In genomic region chr9:137286980-137287383, GRCh38 we compare ENCODE assay signal across 6 cellular contexts. TPM values are rescaled to one million over a fixed set of nuclear protein-coding genes. Genes with fewer than 3 reads are reported as not detected.
A peak's percentile ranks its signal among the peaks of the same experiment; 100 is the strongest.
DNase-seq lines count a peak whose midpoint lies in the region; ATAC-seq, FAIRE-seq and TF ChIP-seq lines count a peak whose summit lies in the region.

No MANE protein-coding gene starts in this region.

- H3K9me3 ChIP-seq in tibial artery = no peaks in the 10 kb centered on the region

- no peak for DNase-seq in GM12891 (ENCODE audit: insufficient read length, low spot score)
- DNase-seq in NCI-H69 (lab: John Stamatoyannopoulos, UW) = peak; percentile 86
- DNase-seq in erythroblast (lab: John Stamatoyannopoulos, UW) = peak; percentile 53 to 67
- DNase-seq in tibial artery = no peak
- no peak for DNase-seq in activated CD4-positive, CD25-positive, alpha-beta regulatory T cell (lab: John Stamatoyannopoulos, UW)

- TF ChIP-seq POLR2A in GM12891 (IDR thresholded peaks at IDR 0.05; ENCODE audit: low read depth, low read length) (no peak), erythroblast (IDR thresholded peaks at IDR 0.05; ENCODE audit: low read length) (no peak)

- H3K4me1 ChIP-seq in tibial artery = no peaks in the 10 kb centered on the region

- no peak overlapping the region for H3K4me3 ChIP-seq in tibial artery

- peak; percentile 66 for FAIRE-seq in GM12891 (lab: Jason Lieb, UNC)

- H3K27ac ChIP-seq in tibial artery = no peak overlapping the region

- peaks cover 0 to 16% of the 10 kb centered on the region in 2 donors for H3K27me3 ChIP-seq in tibial artery

- TF ChIP-seq CTCF in tibial artery (IDR thresholded peaks at IDR 0.05) = peak; percentile 16 to 17

- intact Hi-C loops in tibial artery (cut with DNase I; ENCODE audit: low total_unique reads) = no loop called here

- no peaks in the 10 kb centered on the region for H3K36me3 ChIP-seq in tibial artery

- no peak for ATAC-seq in HG03139 (IDR thresholded peaks at IDR 0.05; ENCODE audit: unreplicated experiment)

TF ChIP-seq in GM12891, 5 proteins besides CTCF, POLR2A, EP300 and RAD21:
- no peak for TF ChIP-seq PAX5 (IDR thresholded peaks at IDR 0.05; ENCODE audit: insufficient read depth, low read length, severe bottlenecking)
- no peak for TF ChIP-seq POLR2AphosphoS5 (IDR thresholded peaks at IDR 0.05; ENCODE audit: low read depth, low read length)
- TF ChIP-seq SPI1 (IDR thresholded peaks at IDR 0.05; ENCODE audit: low read depth, low read length) = no peak
- TF ChIP-seq TAF1 (IDR thresholded peaks at IDR 0.05; ENCODE audit: low read depth, low read length) = no peak
- TF ChIP-seq POU2F2 (IDR thresholded peaks at IDR 0.05; ENCODE audit: low read depth, low read length) = no peak

RNA-seq across cellular contexts. Expression of gene TOR4A, which starts 9.5 kb away (rescaled TPM):
- 5.2 TPM for polyA plus RNA-seq in GM12891 (2012; ENCODE audit: low read depth, missing spikeins)

RNA-seq across cellular contexts. Expression of gene NRARP, which starts 15.1 kb away (rescaled TPM):
- 3.0 TPM for polyA plus RNA-seq in GM12891 (2012; ENCODE audit: low read depth, missing spikeins)

RNA-seq across cellular contexts. Expression of gene NELFB, which starts 31.9 kb away (rescaled TPM):
- 30.7 TPM for polyA plus RNA-seq in GM12891 (2012; ENCODE audit: low read depth, missing spikeins)

RNA-seq across cellular contexts. Expression of gene STPG3, which starts 35.9 kb away (rescaled TPM):
- 0.28 TPM for polyA plus RNA-seq in GM12891 (2012; ENCODE audit: low read depth, missing spikeins)

RNA-seq across cellular contexts. Expression of gene TUBB4B, which starts 45.9 kb away (rescaled TPM):
- 199 TPM for polyA plus RNA-seq in GM12891 (2012; ENCODE audit: low read depth, missing spikeins)

Comparison
In these comparisons a context has a peak if more than half of its experiments do, and no peak if none do; other contexts are left out.
1. DNase-seq: peak in NCI-H69 (single experiment) and erythroblast (2 of 2); none in GM12891 (single experiment), tibial artery (0 of 2) and activated CD4-positive, CD25-positive, alpha-beta regulatory T cell (0 of 4).